Comparison of ENCODE assay signal across 2 cellular contexts in genomic region chr10:117351558-117351957, GRCh38.
TF ChIP-seq lines count a peak whose summit lies in the region.

No MANE protein-coding gene starts in this region.

TF ChIP-seq in A549, 52 proteins besides CTCF, POLR2A, EP300 and RAD21 (continued from another document):
- TF ChIP-seq FOXS1 (CRISPR knock-in tag; IDR thresholded peaks at IDR 0.05) (no peak), SMC3 (IDR thresholded peaks at IDR 0.05) (no peak), RFX5 (IDR thresholded peaks at IDR 0.05) (no peak), MYC (IDR thresholded peaks at IDR 0.05; ENCODE audit: borderline replicate concordance, low read length) (no peak), HEYL (CRISPR knock-in tag; IDR thresholded peaks at IDR 0.05) (no peak), CHD2 (IDR thresholded peaks at IDR 0.05; ENCODE audit: low read length, partially characterized antibody) (no peak), NR3C1 (IDR thresholded peaks at IDR 0.05) (no peak), HDAC2 (IDR thresholded peaks at IDR 0.05) (no peak), HOXB13 (CRISPR knock-in tag; IDR thresholded peaks at IDR 0.05; ENCODE audit: low read depth) (no peak), SREBF2 (IDR thresholded peaks at IDR 0.05) (no peak), MAFK (IDR thresholded peaks at IDR 0.05; ENCODE audit: partially characterized antibody) (no peak)
- TF ChIP-seq, protein P1, sequence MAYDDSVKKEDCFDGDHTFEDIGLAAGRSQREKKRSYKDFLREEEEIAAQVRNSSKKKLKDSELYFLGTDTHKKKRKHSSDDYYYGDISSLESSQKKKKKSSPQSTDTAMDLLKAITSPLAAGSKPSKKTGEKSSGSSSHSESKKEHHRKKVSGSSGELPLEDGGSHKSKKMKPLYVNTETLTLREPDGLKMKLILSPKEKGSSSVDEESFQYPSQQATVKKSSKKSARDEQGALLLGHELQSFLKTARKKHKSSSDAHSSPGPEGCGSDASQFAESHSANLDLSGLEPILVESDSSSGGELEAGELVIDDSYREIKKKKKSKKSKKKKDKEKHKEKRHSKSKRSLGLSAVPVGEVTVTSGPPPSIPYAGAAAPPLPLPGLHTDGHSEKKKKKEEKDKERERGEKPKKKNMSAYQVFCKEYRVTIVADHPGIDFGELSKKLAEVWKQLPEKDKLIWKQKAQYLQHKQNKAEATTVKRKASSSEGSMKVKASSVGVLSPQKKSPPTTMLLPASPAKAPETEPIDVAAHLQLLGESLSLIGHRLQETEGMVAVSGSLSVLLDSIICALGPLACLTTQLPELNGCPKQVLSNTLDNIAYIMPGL (CRISPR knock-in tag; IDR thresholded peaks at IDR 0.05; ENCODE audit: borderline replicate concordance), result no peak
- TF ChIP-seq, protein P2, sequence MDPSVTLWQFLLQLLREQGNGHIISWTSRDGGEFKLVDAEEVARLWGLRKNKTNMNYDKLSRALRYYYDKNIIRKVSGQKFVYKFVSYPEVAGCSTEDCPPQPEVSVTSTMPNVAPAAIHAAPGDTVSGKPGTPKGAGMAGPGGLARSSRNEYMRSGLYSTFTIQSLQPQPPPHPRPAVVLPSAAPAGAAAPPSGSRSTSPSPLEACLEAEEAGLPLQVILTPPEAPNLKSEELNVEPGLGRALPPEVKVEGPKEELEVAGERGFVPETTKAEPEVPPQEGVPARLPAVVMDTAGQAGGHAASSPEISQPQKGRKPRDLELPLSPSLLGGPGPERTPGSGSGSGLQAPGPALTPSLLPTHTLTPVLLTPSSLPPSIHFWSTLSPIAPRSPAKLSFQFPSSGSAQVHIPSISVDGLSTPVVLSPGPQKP (IDR thresholded peaks at IDR 0.05; ENCODE audit: low read depth, low read length), result no peak

TF ChIP-seq in HEK293, 187 proteins besides CTCF, POLR2A, EP300 and RAD21 (continued from another document):
- TF ChIP-seq ZNF692 (tag by site-specific recombination; IDR thresholded peaks at IDR 0.05), result no peak
